In the genomic region with DNA sequence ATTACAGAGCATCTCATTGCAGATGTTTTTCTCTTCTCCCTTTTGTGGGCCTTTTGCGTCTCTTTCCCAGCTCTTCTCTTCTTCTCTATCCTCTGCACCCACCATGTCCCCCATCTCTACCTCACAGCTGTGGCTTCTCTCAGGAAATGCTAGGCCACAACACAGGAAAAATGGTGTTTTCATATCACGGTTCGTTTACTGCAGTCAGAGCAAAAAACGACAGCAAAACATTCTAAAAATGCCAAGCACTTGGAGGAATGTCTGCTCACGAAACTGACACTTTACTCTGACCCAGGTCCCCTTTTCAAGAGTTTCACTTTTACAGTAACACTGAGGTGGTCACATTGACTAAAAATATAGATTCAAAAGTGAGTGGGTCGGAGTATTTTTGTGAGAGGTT, we compare ENCODE assay signal across 8 cellular contexts.
DNase-seq lines count a peak whose midpoint lies in the region; ATAC-seq and TF ChIP-seq lines count a peak whose summit lies in the region.

No MANE protein-coding gene starts in this region.

- peaks cover 14% of the 10 kb centered on the region for H3K4me1 ChIP-seq in MM.1S (ENCODE audit: low read length)
- H3K4me1 ChIP-seq in naive thymus-derived CD4-positive, alpha-beta T cell (ENCODE audit: control insufficient read depth in 2 of 2, insufficient read depth in 2 of 2, low read length in 2 of 2) = peaks cover 64 to 88% of the 10 kb centered on the region in 2 donors

- DNase-seq in MM.1S = peak; percentile 79
- DNase-seq in naive thymus-derived CD4-positive, alpha-beta T cell = peak in 6 of 9 donors; percentile 32 to 53 (median 43)
- DNase-seq in sciatic nerve (ENCODE audit: low spot score) = no peak
- no peak for DNase-seq in NCI-H1105 (lab: John Stamatoyannopoulos, UW)
- DNase-seq in cerebellum (ENCODE audit: low spot score) = no peak

- TF ChIP-seq CTCF in MM.1S (IDR thresholded peaks at IDR 0.05; ENCODE audit: low read length) = no peak

- H3K4me3 ChIP-seq in MM.1S (ENCODE audit: low read length) = 0 out of 2 replicates have a peak overlapping the region, but pooled peaks have one; percentile 30
- H3K4me3 ChIP-seq in naive thymus-derived CD4-positive, alpha-beta T cell (ENCODE audit: low read length) = peak overlapping the region; percentile 11

- peak overlapping the region; percentile 1; the same call in 1 of the 2 replicates for H3K27ac ChIP-seq in MM.1S (ENCODE audit: low read length)
- no peak overlapping the region for H3K27ac ChIP-seq in naive thymus-derived CD4-positive, alpha-beta T cell (ENCODE audit: low read depth, low read length)

- H4K20me1 ChIP-seq in MM.1S (ENCODE audit: insufficient read depth, low read length) = no peaks in the 10 kb centered on the region

- H3K9me3 Mint-ChIP-seq in naive thymus-derived CD4-positive, alpha-beta T cell = peaks cover 0 to 10% (median 5%) of the 10 kb centered on the region in 11 donors

- H3K9me3 ChIP-seq in MM.1S (replicated peaks; ENCODE audit: insufficient read depth, low read length) = no peaks in the 10 kb centered on the region
- no peaks in the 10 kb centered on the region for H3K9me3 ChIP-seq in naive thymus-derived CD4-positive, alpha-beta T cell (ENCODE audit: control insufficient read depth in 2 of 3, low read length in 3 of 3)

- H3K4me3 Mint-ChIP-seq in naive thymus-derived CD4-positive, alpha-beta T cell = peak overlapping the region; percentile 21 to 84 (median 73)

- intact Hi-C loops in naive thymus-derived CD4-positive, alpha-beta T cell (cut with micrococcal nuclease) = loop anchor here (1.0 to 5.0 kb wide), 4 partner anchors 18 to 90 kb away; no protein-coding TSS in a partner anchor
- intact Hi-C loops in sciatic nerve (cut with DNase I) = no loop called here

- peaks cover 5 to 28% (median 15%) of the 10 kb centered on the region in 5 donors for H3K27me3 Mint-ChIP-seq in naive thymus-derived CD4-positive, alpha-beta T cell

- H2AFZ ChIP-seq in MM.1S (ENCODE audit: low read length) = no peak overlapping the region

- peak; percentile 94 for ATAC-seq in GM18867 (IDR thresholded peaks at IDR 0.05; ENCODE audit: unreplicated experiment)
- ATAC-seq in HG02571 (IDR thresholded peaks at IDR 0.05; ENCODE audit: unreplicated experiment) = peak; percentile 92
- ATAC-seq in naive thymus-derived CD4-positive, alpha-beta T cell = peak; percentile 34
- no peak for ATAC-seq in sciatic nerve
- no peak for ATAC-seq in esophagus mucosa

- peaks cover 35% of the 10 kb centered on the region for H3K27me3 ChIP-seq in MM.1S (replicated peaks; ENCODE audit: insufficient read depth, low read length)
- H3K27me3 ChIP-seq in naive thymus-derived CD4-positive, alpha-beta T cell (ENCODE audit: control insufficient read depth in 2 of 2, insufficient read depth in 2 of 2, low read length in 2 of 2) = peaks cover 0 to 4% of the 10 kb centered on the region in 2 donors

- no peak overlapping the region for H3K9ac ChIP-seq in MM.1S (ENCODE audit: low read length)

- peak overlapping the region; percentile 58 for H3K4me2 ChIP-seq in MM.1S (ENCODE audit: low read depth, low read length)

- no peaks in the 10 kb centered on the region for H3K9me2 ChIP-seq in MM.1S (replicated peaks; ENCODE audit: insufficient read depth, low read length)

- POLR2A ChIA-PET in naive thymus-derived CD4-positive, alpha-beta T cell (lab: Charles Lee) = interaction anchor here (0.7 kb wide), 1 partner anchor 222 kb away, joined by 3 read pairs; no protein-coding TSS in a partner anchor

- peak overlapping the region; percentile 0 to 88 (median 34) for H3K27ac Mint-ChIP-seq in naive thymus-derived CD4-positive, alpha-beta T cell

- H3F3A ChIP-seq in MM.1S (ENCODE audit: insufficient read depth, low read length) = peaks cover 12% of the 10 kb centered on the region; the same call in 1 of the 2 replicates

- peaks cover 44 to 98% (median 88%) of the 10 kb centered on the region in 7 donors for H3K4me1 Mint-ChIP-seq in naive thymus-derived CD4-positive, alpha-beta T cell

- no peaks in the 10 kb centered on the region for H3K79me2 ChIP-seq in MM.1S (ENCODE audit: low read length)

- CTCF ChIA-PET in naive thymus-derived CD4-positive, alpha-beta T cell (lab: Charles Lee) = interaction anchor here (0.9 to 1.4 kb wide), 2 partner anchors 9 to 18 kb away, joined by 3 to 5 read pairs; no protein-coding TSS in a partner anchor

- peaks cover 4 to 23% (median 7%) of the 10 kb centered on the region in 5 donors for H3K36me3 Mint-ChIP-seq in naive thymus-derived CD4-positive, alpha-beta T cell

- no peaks in the 10 kb centered on the region for H3K36me3 ChIP-seq in MM.1S (replicated peaks; ENCODE audit: insufficient read depth, low read length)
- H3K36me3 ChIP-seq in naive thymus-derived CD4-positive, alpha-beta T cell (ENCODE audit: control insufficient read depth in 2 of 3, insufficient read depth in 3 of 3, low read length in 3 of 3) = no peaks in the 10 kb centered on the region

Comparison
In these comparisons a context has a peak if more than half of its experiments do, and no peak if none do; other contexts are left out.
1. ATAC-seq: peak in GM18867 (single experiment), HG02571 (single experiment) and naive thymus-derived CD4-positive, alpha-beta T cell (single experiment); none in sciatic nerve (single experiment) and esophagus mucosa (single experiment).
2. DNase-seq: peak in MM.1S (single experiment) and naive thymus-derived CD4-positive, alpha-beta T cell (6 of 9); none in sciatic nerve (single experiment), NCI-H1105 (single experiment) and cerebellum (single experiment).